Comparison of ENCODE assay signal across 16 cellular contexts in genomic region chrX:21412029-21412428, GRCh38.
"Had no signal": no experiment of that assay in that cellular context is flagged by ENCODE, and none has a peak within 500 bp of the region (broad histone marks: within the 10 kb centered on the region; RNA-seq: fewer than 3 reads in every experiment).

No MANE protein-coding gene starts in this region.

- DNase-seq: activated CD4-positive, alpha-beta memory T cell treated with anti-CD3 and anti-CD28 coated beads, Interleukin-2, amount 10 ng/mL, durations not matched to agents 7 days and 5 days; activated CD4-positive, alpha-beta T cell treated with anti-CD3 and anti-CD28 coated beads for 1 hour; activated naive CD4-positive, alpha-beta T cell; immature natural killer cell; stimulated activated CD4-positive, alpha-beta T cell treated with anti-CD3 and anti-CD28 coated beads, Interleukin-12 subunit alpha, Interleukin-12 subunit beta, amount 100 ng/mL, for 4 hours; stimulated activated naive CD8-positive, alpha-beta T cell treated with anti-CD3 and anti-CD28 coated beads, Interleukin-15, Interleukin-2, amounts not matched to agents 100 U/mL and 50 U/mL, for 24 hours; SW 1271; T-helper 9 cell had no signal

- H3K27me3 ChIP-seq: ascending aorta, esophagus muscularis mucosa, suprapubic skin had no signal

- H3K9me3 ChIP-seq: esophagus muscularis mucosa, suprapubic skin had no signal

- H3K4me3 Mint-ChIP-seq: activated CD4-positive, alpha-beta memory T cell treated with anti-CD3 and anti-CD28 coated beads, Interleukin-2, amount 10 ng/mL, durations not matched to agents 7 days and 5 days; central memory CD8-positive, alpha-beta T cell; immature natural killer cell; memory B cell; nephron; type B pancreatic cell had no signal

- H3K27me3 Mint-ChIP-seq: activated CD4-positive, alpha-beta memory T cell treated with anti-CD3 and anti-CD28 coated beads, Interleukin-2, amount 10 ng/mL, durations not matched to agents 7 days and 5 days; central memory CD8-positive, alpha-beta T cell; memory B cell; type B pancreatic cell had no signal

- H3K27ac ChIP-seq: ascending aorta, esophagus muscularis mucosa, suprapubic skin had no signal

- H3K4me3 ChIP-seq: ascending aorta, esophagus muscularis mucosa, suprapubic skin had no signal

- ATAC-seq: left lobe of liver; stimulated activated naive CD8-positive, alpha-beta T cell treated with anti-CD3 and anti-CD28 coated beads, Interleukin-15, Interleukin-2, amounts not matched to agents 100 U/mL and 50 U/mL, for 24 hours had no signal

- H3K27ac Mint-ChIP-seq: activated CD4-positive, alpha-beta memory T cell treated with anti-CD3 and anti-CD28 coated beads, Interleukin-2, amount 10 ng/mL, durations not matched to agents 7 days and 5 days; immature natural killer cell; memory B cell; nephron; type B pancreatic cell had no signal

- H3K4me1 ChIP-seq: ascending aorta, esophagus muscularis mucosa, suprapubic skin had no signal

- H3K9me3 Mint-ChIP-seq: activated CD4-positive, alpha-beta memory T cell treated with anti-CD3 and anti-CD28 coated beads, Interleukin-2, amount 10 ng/mL, durations not matched to agents 7 days and 5 days; type B pancreatic cell had no signal

- H3K4me1 Mint-ChIP-seq: activated CD4-positive, alpha-beta memory T cell treated with anti-CD3 and anti-CD28 coated beads, Interleukin-2, amount 10 ng/mL, durations not matched to agents 7 days and 5 days; central memory CD8-positive, alpha-beta T cell; immature natural killer cell had no signal

- H3K36me3 Mint-ChIP-seq: type B pancreatic cell had no signal

- H3K36me3 ChIP-seq: ascending aorta, esophagus muscularis mucosa, suprapubic skin had no signal
